ENCODE assay signal across 8 cellular contexts in genomic region chrX:121579016-121579760, GRCh38.
DNase-seq lines count a peak whose midpoint lies in the region; ATAC-seq and TF ChIP-seq lines count a peak whose summit lies in the region.

No MANE protein-coding gene starts in this region.

- H3K27me3 ChIP-seq in heart left ventricle (no peaks in the 10 kb centered on the region), right atrium auricular region (no peaks in the 10 kb centered on the region), SJCRH30 (no peaks in the 10 kb centered on the region), esophagus muscularis mucosa (no peaks in the 10 kb centered on the region)

- TF ChIP-seq POLR2A in heart left ventricle (IDR thresholded peaks at IDR 0.05) (no peak), esophagus muscularis mucosa (IDR thresholded peaks at IDR 0.05; ENCODE audit: low read depth) (no peak)

- H3K36me3 ChIP-seq in heart left ventricle: no peaks in the 10 kb centered on the region
- no peaks in the 10 kb centered on the region for H3K36me3 ChIP-seq in right atrium auricular region
- no peaks in the 10 kb centered on the region for H3K36me3 ChIP-seq in SJCRH30
- no peaks in the 10 kb centered on the region for H3K36me3 ChIP-seq in esophagus muscularis mucosa

- 11 to 13% (median 12%) methylated on average over 3 of the region's 3 CpGs for WGBS in heart left ventricle, 4 donors
- 28% methylated on average over 3 of the region's 3 CpGs for WGBS in esophagus muscularis mucosa

- H3K27ac ChIP-seq in heart left ventricle (no peak overlapping the region), right atrium auricular region (no peak overlapping the region), SJCRH30 (no peak overlapping the region), esophagus muscularis mucosa (replicated peaks in 1 of 4) (no peak overlapping the region)

- H3K4me3 ChIP-seq in heart left ventricle (no peak overlapping the region), right atrium auricular region (no peak overlapping the region), SJCRH30 (no peak overlapping the region), esophagus muscularis mucosa (no peak overlapping the region)

- H3K9me3 ChIP-seq in heart left ventricle (peaks cover 0 to 5% (median 0%) of the 10 kb centered on the region in 12 donors), right atrium auricular region (no peaks in the 10 kb centered on the region), SJCRH30 (replicated peaks) (0 out of 2 replicates have a peak, but pooled peaks cover 3% of the 10 kb centered on the region), esophagus muscularis mucosa (no peaks in the 10 kb centered on the region)

- TF ChIP-seq CTCF in heart left ventricle (IDR thresholded peaks at IDR 0.05): peak in 11 of 12 donors; percentile 11 to 51 (median 36)
- TF ChIP-seq CTCF in right atrium auricular region (IDR thresholded peaks at IDR 0.05): peak in 1 of 2 donors; percentile 41
- TF ChIP-seq CTCF in esophagus muscularis mucosa (IDR thresholded peaks at IDR 0.05): peak in 1 of 3 experiments; percentile 20

- intact Hi-C loops in heart left ventricle (cut with DNase I) (loop anchor here in 7 of 10 donors (5.0 to 10.0 kb wide), 5 partner anchors 264 to 794 kb away; no protein-coding TSS in a partner anchor), left cardiac atrium (cut with DNase I) (no loop called here), esophagus muscularis mucosa (cut with DNase I) (no loop called here)

- DNase-seq in heart left ventricle (no peak), right atrium auricular region (ENCODE audit: low spot score) (no peak), SJCRH30 (peak; percentile 9 to 47), iris pigment epithelial cell (ENCODE audit: low read depth) (peak; percentile 43), activated gamma-delta T cell treated with Interleukin-2 at 50 U/mL for 16 hours (no peak), left cardiac atrium (no peak), esophagus muscularis mucosa (ENCODE audit: extremely low spot score) (no peak)

- ATAC-seq in heart left ventricle (no peak), HG02870 (IDR thresholded peaks at IDR 0.05; ENCODE audit: unreplicated experiment) (peak; percentile 80), left cardiac atrium (no peak)

- TF ChIP-seq EP300 in esophagus muscularis mucosa (IDR thresholded peaks at IDR 0.05): no peak

- H3K4me1 ChIP-seq in heart left ventricle (no peaks in the 10 kb centered on the region), right atrium auricular region (no peaks in the 10 kb centered on the region), SJCRH30 (no peaks in the 10 kb centered on the region), esophagus muscularis mucosa (no peaks in the 10 kb centered on the region)

Comparison
In these comparisons a context has a peak if more than half of its experiments do, and no peak if none do; other contexts are left out.
1. intact Hi-C loops: an anchor here in heart left ventricle (5.0 to 10.0 kb wide); none called in left cardiac atrium and esophagus muscularis mucosa.
2. DNase-seq: peak in SJCRH30 (2 of 2) and iris pigment epithelial cell (single experiment); none in heart left ventricle (0 of 5), right atrium auricular region (single experiment), activated gamma-delta T cell treated with Interleukin-2 at 50 U/mL for 16 hours (single experiment), left cardiac atrium (single experiment) and esophagus muscularis mucosa (single experiment).